In genomic region chr21:41777934-41778815, GRCh38 we compare ENCODE assay signal across 8 cellular contexts. TPM values are rescaled to one million over a fixed set of nuclear protein-coding genes. Genes with fewer than 3 reads are reported as not detected.
DNase-seq lines count a peak whose midpoint lies in the region; ATAC-seq and TF ChIP-seq lines count a peak whose summit lies in the region.

No MANE protein-coding gene starts in this region.

- H3K4me3 ChIP-seq in brain microvascular endothelial cell (ENCODE audit: low read depth, low read length) (no peak overlapping the region), iPS-15b (ENCODE audit: low read depth, low read length) (peak overlapping the region; percentile 36), skeletal muscle satellite cell (ENCODE audit: low read length) (peak overlapping the region; percentile 35)

- TF ChIP-seq POLR2A in GM18505 (IDR thresholded peaks at IDR 0.05; ENCODE audit: borderline replicate concordance, extremely low read depth, insufficient read depth, insufficient read length) = no peak

- peak; percentile 98 for TF ChIP-seq CTCF in brain microvascular endothelial cell (IDR thresholded peaks at IDR 0.05; ENCODE audit: low read depth, low read length, missing control alignments)

- H3K4me1 ChIP-seq in iPS-15b (ENCODE audit: control insufficient read depth, insufficient read depth, low read length) = no peaks in the 10 kb centered on the region
- H3K4me1 ChIP-seq in skeletal muscle satellite cell (ENCODE audit: control insufficient read depth, insufficient read depth, low read length) = peaks cover 5% of the 10 kb centered on the region

- H3K36me3 ChIP-seq in brain microvascular endothelial cell (replicated peaks) (no peaks in the 10 kb centered on the region), iPS-15b (ENCODE audit: control insufficient read depth, insufficient read depth, low read length) (no peaks in the 10 kb centered on the region), skeletal muscle satellite cell (ENCODE audit: insufficient read depth, low read length) (no peaks in the 10 kb centered on the region)

- peaks cover 13% of the 10 kb centered on the region for H3K27me3 ChIP-seq in brain microvascular endothelial cell (replicated peaks)
- peaks cover 13% of the 10 kb centered on the region for H3K27me3 ChIP-seq in iPS-15b (ENCODE audit: control insufficient read depth, insufficient read depth, low read length)
- peaks cover 50% of the 10 kb centered on the region for H3K27me3 ChIP-seq in skeletal muscle satellite cell (ENCODE audit: control insufficient read depth, insufficient read depth, low read length)

- ATAC-seq in GM18505 (IDR thresholded peaks at IDR 0.05; ENCODE audit: unreplicated experiment) = no peak

- no peak overlapping the region for H3K9ac ChIP-seq in iPS-15b (ENCODE audit: low read depth, low read length)
- peak overlapping the region; percentile 70 for H3K9ac ChIP-seq in skeletal muscle satellite cell (ENCODE audit: low read depth, low read length)

- DNase-seq in AG08395 (ENCODE audit: low spot score) (peak; percentile 89), GM04503 (ENCODE audit: low read depth) (peak; percentile 62), NCI-H2171 (lab: John Stamatoyannopoulos, UW) (peak; percentile 78), brain microvascular endothelial cell (peak; percentile 73)
- DNase-seq in central memory CD4-positive, alpha-beta T cell = no peak

- H3K4me2 ChIP-seq in skeletal muscle satellite cell (ENCODE audit: low read length) = peak overlapping the region; percentile 71

- no peak overlapping the region for H3K27ac ChIP-seq in brain microvascular endothelial cell

- in situ Hi-C loops in brain microvascular endothelial cell (cut with HindIII; ENCODE audit: low pct_ligation_motif_present, low sequenced_read_pairs) = no loop called here

- H3K9me3 ChIP-seq in iPS-15b (ENCODE audit: control insufficient read depth, insufficient read depth, low read length) (no peaks in the 10 kb centered on the region), skeletal muscle satellite cell (replicated peaks; ENCODE audit: low read length) (no peaks in the 10 kb centered on the region)

RNA-seq across cellular contexts. Expression of gene RIPK4, which starts 11.3 kb away (rescaled TPM):
- under 0.01 TPM in 1 of 2 replicates, not detected in the other for total RNA-seq in skeletal muscle satellite cell (2012; rRNA removed)
